Comparison of ENCODE assay signal across 20 cellular contexts in the genomic region with DNA sequence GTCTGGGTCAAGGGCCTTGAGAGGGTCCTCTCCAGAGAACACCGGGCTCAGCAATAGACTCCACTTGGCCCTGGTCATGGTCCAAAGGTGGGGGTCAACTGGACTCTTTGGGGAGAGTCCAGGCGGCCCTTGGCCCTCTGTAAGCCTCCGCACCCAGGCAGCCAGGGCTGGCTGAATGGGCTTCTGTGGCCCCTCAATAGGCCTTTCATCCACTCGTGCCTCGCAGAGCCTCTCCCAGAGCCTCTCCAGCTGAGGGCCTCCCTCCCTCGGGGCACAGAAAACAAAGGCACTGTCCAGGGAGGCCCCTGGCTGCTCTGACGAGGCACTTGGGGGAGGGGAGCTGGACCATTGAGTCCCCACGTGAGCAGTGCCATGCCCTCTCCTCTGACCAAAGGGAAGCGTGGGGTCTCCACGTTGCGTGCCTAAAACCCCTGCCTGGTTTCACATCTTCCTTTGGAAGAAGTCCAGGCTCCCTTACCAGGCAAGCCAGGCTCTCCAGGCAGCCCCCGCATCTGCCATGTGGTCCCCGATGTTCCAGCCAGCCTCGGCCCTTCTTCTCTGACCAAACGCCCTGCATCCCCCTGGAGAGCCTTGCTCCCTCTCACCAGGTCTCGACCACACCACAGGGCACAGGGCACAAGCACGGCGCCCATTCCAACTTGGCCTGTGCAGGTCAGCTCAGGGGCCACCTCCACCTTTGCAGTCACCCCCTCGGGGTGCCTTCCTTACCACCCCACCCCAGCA. TPM values are rescaled to one million over a fixed set of nuclear protein-coding genes. Genes with fewer than 3 reads are reported as not detected.
DNase-seq lines count a peak whose midpoint lies in the region; TF ChIP-seq lines count a peak whose summit lies in the region.
"Had no signal": no experiment of that assay in that cellular context is flagged by ENCODE, and none has a peak within 500 bp of the region (broad histone marks: within the 10 kb centered on the region; RNA-seq: fewer than 3 reads in every experiment).

No MANE protein-coding gene starts in this region.

- no peaks in the 10 kb centered on the region for H3K36me3 Mint-ChIP-seq in endodermal cell (ENCODE audit: low read depth)
- H3K36me3 Mint-ChIP-seq: mesothelial cell of epicardium had no signal

- TF ChIP-seq CTCF in RWPE1 (conservative IDR thresholded peaks at IDR 0.05; ENCODE audit: low read depth) = no peak
- no peak for TF ChIP-seq CTCF in endodermal cell (conservative IDR thresholded peaks at IDR 0.05)

- no peaks in the 10 kb centered on the region for H3K27me3 Mint-ChIP-seq in endodermal cell (ENCODE audit: insufficient read depth)
- H3K27me3 Mint-ChIP-seq: CD4-positive, alpha-beta memory T cell; central memory CD8-positive, alpha-beta T cell had no signal

- H3K9me3 ChIP-seq in endodermal cell (ENCODE audit: control insufficient read depth, low read length) = no peaks in the 10 kb centered on the region

- no peak overlapping the region for H3K27ac Mint-ChIP-seq in endodermal cell
- H3K27ac Mint-ChIP-seq: activated naive CD4-positive, alpha-beta T cell treated with anti-CD3 and anti-CD28 coated beads for 36 hours; CD4-positive, alpha-beta memory T cell; mesothelial cell of epicardium had no signal

- no peak overlapping the region for H3K4me3 Mint-ChIP-seq in endodermal cell
- H3K4me3 Mint-ChIP-seq: activated naive CD4-positive, alpha-beta T cell treated with anti-CD3 and anti-CD28 coated beads for 36 hours; CD4-positive, alpha-beta memory T cell; central memory CD8-positive, alpha-beta T cell; mesothelial cell of epicardium had no signal

- in situ Hi-C loops in ACHN (cut with HindIII; ENCODE audit: low pct_ligation_motif_present, low pct_unique_long_range_greater_than_20kb, low sequenced_read_pairs) = no loop called here

- H3K27ac ChIP-seq in RWPE1 (peak overlapping the region; percentile 99), endodermal cell (ENCODE audit: low read depth, low read length) (no peak overlapping the region)

- WGBS in endodermal cell (ENCODE audit: insufficient coverage in 1 of 2, insufficient read length in 1 of 2), 2 experiments = 85 to 86% methylated on average over 8 to 19 of the region's 19 CpGs

- H3K27me3 ChIP-seq in endodermal cell (ENCODE audit: control insufficient read depth, insufficient read depth, low read length, poor library complexity, severe bottlenecking) = no peaks in the 10 kb centered on the region

- H3K4me3 ChIP-seq in endodermal cell (ENCODE audit: low read length) = no peak overlapping the region

- no peak overlapping the region for H3K9ac ChIP-seq in endodermal cell (ENCODE audit: extremely low read depth, low read length, poor library complexity, severe bottlenecking)

- H3K36me3 ChIP-seq in endodermal cell (ENCODE audit: control insufficient read depth, insufficient read depth, low read length) = no peaks in the 10 kb centered on the region

- CTCF ChIA-PET in RWPE1 (lab: Yijun Ruan, JAX) = interaction anchor here (0.5 kb wide), 1 partner anchor 124 kb away, joined by 4 read pairs; no protein-coding TSS in a partner anchor

- POLR2A ChIA-PET in RWPE1 (lab: Yijun Ruan, JAX; ENCODE audit: low non-redundant PET) = no interaction called here

- H3K9me3 Mint-ChIP-seq in endodermal cell = no peaks in the 10 kb centered on the region
- H3K9me3 Mint-ChIP-seq: activated naive CD4-positive, alpha-beta T cell treated with anti-CD3 and anti-CD28 coated beads for 36 hours; CD4-positive, alpha-beta memory T cell; central memory CD8-positive, alpha-beta T cell; mesothelial cell of epicardium had no signal

- no peaks in the 10 kb centered on the region for H3K4me1 ChIP-seq in endodermal cell (ENCODE audit: control insufficient read depth, insufficient read depth, low read length)

- H3K4me1 Mint-ChIP-seq in endodermal cell = peaks cover 11% of the 10 kb centered on the region
- H3K4me1 Mint-ChIP-seq: mesothelial cell of epicardium had no signal

- DNase-seq in RWPE1 (ENCODE audit: low spot score) (no peak), endodermal cell (peak; percentile 29), midbrain (lab: John Stamatoyannopoulos, UW) (peak; percentile 93), superior temporal gyrus (ENCODE audit: extremely low spot score) (peak; percentile 97), ACHN (no peak), NOMO-1 treated with dmso at 0.1 percent for 144 hours (lab: John Stamatoyannopoulos, UW; ENCODE audit: unreplicated experiment) (no peak), NCI-H128 (lab: John Stamatoyannopoulos, UW; ENCODE audit: unreplicated experiment) (no peak)
- no peak for DNase-seq in activated T-cell treated with anti-CD3 and anti-CD28 coated beads, Interleukin-2, amount 50 U/mL, for 48 hours
- DNase-seq: activated CD8-positive, alpha-beta memory T cell treated with anti-CD3 and anti-CD28 coated beads for 24 hours; activated naive CD4-positive, alpha-beta T cell treated with anti-CD3 and anti-CD28 coated beads for 36 hours; CD4-positive, alpha-beta memory T cell; GDM1; NCI-H2029; stimulated activated CD4-positive, alpha-beta T cell treated with anti-CD3 and anti-CD28 coated beads, Interleukin-4, amount 100 ng/mL, for 24 hours; stimulated activated naive CD4-positive, alpha-beta T cell had no signal

RNA-seq across cellular contexts. Expression of a gene that starts 15.5 kb away (rescaled TPM):
- 10 to 100 TPM; 36.2 to 47.8 TPM for total RNA-seq in endodermal cell
- polyA plus RNA-seq in endodermal cell (2013, experiment 1 of 2) = 38.3 TPM
- polyA plus RNA-seq in endodermal cell (2013, experiment 2 of 2) = 36.4 TPM

RNA-seq across cellular contexts. Expression of a gene that starts 59.6 kb away (rescaled TPM):
- total RNA-seq in endodermal cell = not detected
- polyA plus RNA-seq in endodermal cell (2013, experiment 1 of 2) = 0.21 TPM
- polyA plus RNA-seq in endodermal cell (2013, experiment 2 of 2) = not detected
- total RNA-seq: activated naive CD4-positive, alpha-beta T cell treated with anti-CD3 and anti-CD28 coated beads for 36 hours; CD4-positive, alpha-beta memory T cell; H4; pulmonary artery endothelial cell had no signal
- polyA plus RNA-seq: CD4-positive, alpha-beta memory T cell; esophagus had no signal

Comparison
In these comparisons a context has a peak if more than half of its experiments do, and no peak if none do; other contexts are left out.
1. DNase-seq: peak in endodermal cell (single experiment), midbrain (single experiment) and superior temporal gyrus (single experiment); none in RWPE1 (single experiment), ACHN (single experiment), NOMO-1 treated with dmso at 0.1 percent for 144 hours (single experiment), activated T-cell treated with anti-CD3 and anti-CD28 coated beads, Interleukin-2, amount 50 U/mL, for 48 hours (0 of 2) and NCI-H128 (single experiment).